Comparison of ENCODE assay signal across 8 cellular contexts in the genomic region with DNA sequence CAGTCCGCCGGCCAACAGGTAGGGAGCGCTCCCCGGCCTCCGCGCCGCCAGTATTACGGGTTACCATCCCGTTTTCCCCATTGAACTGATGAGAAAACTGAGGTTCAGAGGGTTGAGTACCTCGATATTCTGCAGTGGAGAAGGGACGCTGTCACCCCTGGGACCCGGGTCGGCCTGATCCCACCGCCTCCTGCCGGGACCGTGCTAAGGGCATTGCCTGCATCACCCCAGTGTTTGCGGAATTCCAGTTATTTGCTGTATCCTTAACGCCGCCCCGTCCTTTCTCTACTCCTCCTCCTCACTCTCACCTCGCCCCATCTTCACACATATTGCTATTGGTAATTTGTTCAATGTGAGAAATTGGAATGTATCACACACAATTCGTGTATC. TPM values are rescaled to one million over a fixed set of nuclear protein-coding genes. Genes with fewer than 3 reads are reported as not detected.
A peak's percentile ranks its signal among the peaks of the same experiment; 100 is the strongest.
DNase-seq lines count a peak whose midpoint lies in the region; ATAC-seq and TF ChIP-seq lines count a peak whose summit lies in the region.

No MANE protein-coding gene starts in this region.

- H3K4me3 ChIP-seq in DOHH2 (ENCODE audit: low read length): peak overlapping the region; percentile 52
- H3K4me3 ChIP-seq in SJCRH30: peak overlapping the region; percentile 64
- peak overlapping the region; percentile 53 to 73 (median 66) for H3K4me3 ChIP-seq in fibroblast of lung (replicated peaks in 1 of 4; ENCODE audit: control extremely low read depth in 1 of 4, insufficient read depth in 1 of 4, low read depth in 3 of 4, low read length in 4 of 4)
- peak overlapping the region; percentile 83 to 88 for H3K4me3 ChIP-seq in prostate gland

- intact Hi-C loops in prostate gland (cut with DNase I): no loop called here

- H2AFZ ChIP-seq in fibroblast of lung (ENCODE audit: low read length): peak overlapping the region; percentile 76

- H3K9ac ChIP-seq in fibroblast of lung (ENCODE audit: insufficient read depth, low read length): no peak overlapping the region

- TF ChIP-seq POLR2A in prostate gland (IDR thresholded peaks at IDR 0.05): no peak

- DNase-seq in SJCRH30: no peak
- no peak for DNase-seq in fibroblast of lung (ENCODE audit: low read depth in 2 of 2)
- no peak for DNase-seq in prostate gland (ENCODE audit: low spot score)
- DNase-seq in NCI-H345 (lab: John Stamatoyannopoulos, UW): no peak
- no peak for DNase-seq in globus pallidus (ENCODE audit: low spot score)

- H3K4me2 ChIP-seq in DOHH2 (ENCODE audit: low read length) (peak overlapping the region; percentile 48), fibroblast of lung (ENCODE audit: extremely low read depth, insufficient read depth, low read length) (peak overlapping the region; percentile 94)

- H3K9me3 ChIP-seq in DOHH2 (ENCODE audit: control insufficient read depth, insufficient read depth, low read length) (no peaks in the 10 kb centered on the region), SJCRH30 (replicated peaks) (no peaks in the 10 kb centered on the region), fibroblast of lung (ENCODE audit: control insufficient read depth, insufficient read depth, low read depth, low read length) (no peaks in the 10 kb centered on the region), prostate gland (no peaks in the 10 kb centered on the region)

- peaks cover 17% of the 10 kb centered on the region for H3K27me3 ChIP-seq in DOHH2 (ENCODE audit: control insufficient read depth, low read length)
- peaks cover 15% of the 10 kb centered on the region for H3K27me3 ChIP-seq in SJCRH30
- no peaks in the 10 kb centered on the region for H3K27me3 ChIP-seq in fibroblast of lung (ENCODE audit: control insufficient read depth, insufficient read depth, low read length)
- H3K27me3 ChIP-seq in prostate gland (replicated peaks; ENCODE audit: insufficient read depth): no peaks in the 10 kb centered on the region

- no peak for TF ChIP-seq CTCF in DOHH2 (IDR thresholded peaks at IDR 0.05; ENCODE audit: low read depth, low read length, poor library complexity, severe bottlenecking)
- TF ChIP-seq CTCF in fibroblast of lung (conservative IDR thresholded peaks at IDR 0.05 in 1 of 2, IDR thresholded peaks at IDR 0.05 in 1 of 2; ENCODE audit: low read depth in 1 of 2, low read length in 2 of 2): no peak
- TF ChIP-seq CTCF in prostate gland (IDR thresholded peaks at IDR 0.05): no peak

- H3K79me2 ChIP-seq in DOHH2 (ENCODE audit: control insufficient read depth, low read length) (peaks cover 24% of the 10 kb centered on the region), fibroblast of lung (ENCODE audit: control insufficient read depth, insufficient read depth, low read length) (peaks cover 4% of the 10 kb centered on the region)

- ATAC-seq in HG03095 (IDR thresholded peaks at IDR 0.05; ENCODE audit: unreplicated experiment) (no peak), GM19035 (IDR thresholded peaks at IDR 0.05; ENCODE audit: unreplicated experiment) (no peak)

- 3% methylated on average over 13 of the region's 22 CpGs for WGBS in prostate gland

- H3K4me1 ChIP-seq in DOHH2 (ENCODE audit: control insufficient read depth, low read length) (peaks cover 52% of the 10 kb centered on the region), SJCRH30 (peaks cover 18% of the 10 kb centered on the region), fibroblast of lung (ENCODE audit: control insufficient read depth, extremely low read depth, insufficient read depth, low read length) (no peaks in the 10 kb centered on the region), prostate gland (replicated peaks) (peaks cover 7% of the 10 kb centered on the region)

- no peaks in the 10 kb centered on the region; the same call in 1 of the 2 replicates for H4K20me1 ChIP-seq in DOHH2 (ENCODE audit: control insufficient read depth, insufficient read depth, low read depth, low read length)
- H4K20me1 ChIP-seq in fibroblast of lung (ENCODE audit: control insufficient read depth, extremely low read depth, insufficient read depth, low read length): no peaks in the 10 kb centered on the region

- H3F3A ChIP-seq in DOHH2 (ENCODE audit: control insufficient read depth, insufficient read depth): peaks cover 32% of the 10 kb centered on the region

- H3K9me2 ChIP-seq in DOHH2 (replicated peaks; ENCODE audit: control insufficient read depth, low read length): no peaks in the 10 kb centered on the region

- no peak overlapping the region for H3K27ac ChIP-seq in DOHH2 (ENCODE audit: low read depth, low read length)
- H3K27ac ChIP-seq in SJCRH30: no peak overlapping the region
- no peak overlapping the region for H3K27ac ChIP-seq in fibroblast of lung (ENCODE audit: insufficient read depth, low read length)
- peak overlapping the region; percentile 88 to 91 for H3K27ac ChIP-seq in prostate gland

- H3K36me3 ChIP-seq in DOHH2 (ENCODE audit: control insufficient read depth, low read length) (peaks cover 8% of the 10 kb centered on the region), SJCRH30 (no peaks in the 10 kb centered on the region), fibroblast of lung (ENCODE audit: control insufficient read depth, insufficient read depth, low read length) (no peaks in the 10 kb centered on the region), prostate gland (no peaks in the 10 kb centered on the region)

RNA-seq across cellular contexts. Expression of a gene that starts 0.4 kb away (rescaled TPM):
- 7.1 and 9.9 TPM in 2 replicates for total RNA-seq in SJCRH30 (2014; rRNA removed; shearing (Covaris generic))
- total RNA-seq in fibroblast of lung (14.9 and 16.2 TPM in 2 replicates), prostate gland (10 to 100 TPM; 34.7 to 40.0 TPM)
- 6.8 and 9.3 TPM in 2 replicates for polyA plus RNA-seq in fibroblast of lung
- 12.8 and 19.4 TPM in 2 replicates for polyA plus RNA-seq in fibroblast of lung (2012)
- polyA minus RNA-seq in fibroblast of lung (ENCODE audit: low replicate concordance): 11.3 and 13.5 TPM in 2 replicates

Comparison
In these comparisons a context has a peak if more than half of its experiments do, and no peak if none do; other contexts are left out.
1. H3K27ac ChIP-seq: peak in prostate gland (2 of 2); none in DOHH2 (single experiment), SJCRH30 (single experiment) and fibroblast of lung (single experiment).
2. Peak in every context shown above with its lines, with median percentiles within 50 percentile points of each other: H3K4me3 ChIP-seq.